ENCODE assay signal across 16 cellular contexts in the genomic region with DNA sequence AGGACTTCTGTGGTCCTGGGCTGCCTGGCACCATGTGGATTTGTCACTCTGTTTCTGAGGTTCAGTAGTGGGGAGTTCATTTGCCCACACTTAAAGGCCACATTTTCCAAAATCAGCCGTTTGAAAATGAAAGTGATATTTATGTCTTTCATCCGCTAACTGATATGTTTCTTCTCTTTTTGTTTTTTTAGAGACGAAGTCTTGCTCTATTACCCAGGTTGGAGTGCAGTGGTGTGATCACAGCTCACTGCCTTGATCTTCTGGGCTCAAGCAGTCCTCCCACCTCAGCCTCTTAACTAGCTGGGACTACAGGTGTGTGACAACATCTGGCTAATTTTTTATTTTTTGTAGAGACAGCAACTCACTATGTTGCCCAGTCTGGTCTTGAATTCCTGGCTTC. TPM values are rescaled to one million over a fixed set of nuclear protein-coding genes. Genes with fewer than 3 reads are reported as not detected.
DNase-seq lines count a peak whose midpoint lies in the region; ATAC-seq and TF ChIP-seq lines count a peak whose summit lies in the region.
"Had no signal": no experiment of that assay in that cellular context is flagged by ENCODE, and none has a peak within 500 bp of the region (broad histone marks: within the 10 kb centered on the region; RNA-seq: fewer than 3 reads in every experiment).

No MANE protein-coding gene starts in this region.

- 65 to 70% methylated on average over 3 of the region's 3 CpGs for WGBS in tibial nerve, 2 donors

- H3K4me1 ChIP-seq in BLaER1, result peaks cover 9% of the 10 kb centered on the region
- H3K4me1 ChIP-seq in tibial nerve, result no peaks in the 10 kb centered on the region
- no peaks in the 10 kb centered on the region for H3K4me1 ChIP-seq in effector memory CD4-positive, alpha-beta T cell (ENCODE audit: control insufficient read depth, insufficient read depth, low read length, poor library complexity, severe bottlenecking)
- H3K4me1 ChIP-seq: sigmoid colon had no signal

- H3K36me3 Mint-ChIP-seq in CD14-positive monocyte, result no peaks in the 10 kb centered on the region
- no peaks in the 10 kb centered on the region for H3K36me3 Mint-ChIP-seq in T-helper 2 cell treated with Interferon-gamma antibody and Interleukin-4, amounts not matched to agents 5 μg/mL and 100 μg/mL, for 36 hours (ENCODE audit: low read depth)
- H3K36me3 Mint-ChIP-seq: IgD-negative memory B cell had no signal

- TF ChIP-seq CTCF in CD14-positive monocyte (IDR thresholded peaks at IDR 0.05) (no peak), tibial nerve (IDR thresholded peaks at IDR 0.05) (no peak)

- H3K4me1 Mint-ChIP-seq in CD14-positive monocyte, result peaks cover 12% of the 10 kb centered on the region
- H3K4me1 Mint-ChIP-seq in T-helper 2 cell treated with Interferon-gamma antibody and Interleukin-4, amounts not matched to agents 5 μg/mL and 100 μg/mL, for 36 hours (ENCODE audit: low read depth), result peaks cover 8% of the 10 kb centered on the region
- H3K4me1 Mint-ChIP-seq: nephron had no signal

- ATAC-seq in GM19463 (IDR thresholded peaks at IDR 0.05; ENCODE audit: unreplicated experiment), result no peak

- H3K4me2 ChIP-seq in BLaER1, result peak overlapping the region; percentile 39

- no peaks in the 10 kb centered on the region for H4K20me1 ChIP-seq in BLaER1

- H3K36me3 ChIP-seq in BLaER1, result no peaks in the 10 kb centered on the region
- no peaks in the 10 kb centered on the region for H3K36me3 ChIP-seq in tibial nerve
- H3K36me3 ChIP-seq in effector memory CD4-positive, alpha-beta T cell (ENCODE audit: control insufficient read depth, insufficient read depth, low read length), result no peaks in the 10 kb centered on the region
- H3K36me3 ChIP-seq: sigmoid colon had no signal

- no peak for TF ChIP-seq EP300 in tibial nerve (IDR thresholded peaks at IDR 0.05)

- no peak overlapping the region for H3K9ac ChIP-seq in BLaER1

- intact Hi-C loops in CD14-positive monocyte (cut with micrococcal nuclease), result no loop called here

- peak overlapping the region in 4 of 7 donors; percentile 70 to 79 (median 75) for H3K27ac Mint-ChIP-seq in CD14-positive monocyte
- H3K27ac Mint-ChIP-seq in T-helper 2 cell treated with Interferon-gamma antibody and Interleukin-4, amounts not matched to agents 5 μg/mL and 100 μg/mL, for 36 hours, result peak overlapping the region; percentile 23
- H3K27ac Mint-ChIP-seq: IgD-negative memory B cell, nephron had no signal

- H3K27me3 ChIP-seq in BLaER1 (no peaks in the 10 kb centered on the region), tibial nerve (no peaks in the 10 kb centered on the region)
- H3K27me3 ChIP-seq in effector memory CD4-positive, alpha-beta T cell (replicated peaks; ENCODE audit: control insufficient read depth, insufficient read depth, low read length, poor library complexity, severe bottlenecking), result no peaks in the 10 kb centered on the region
- H3K27me3 ChIP-seq: sigmoid colon had no signal

- H3K4me3 Mint-ChIP-seq in CD14-positive monocyte, result peak overlapping the region; percentile 58 to 77
- H3K4me3 Mint-ChIP-seq in T-helper 2 cell treated with Interferon-gamma antibody and Interleukin-4, amounts not matched to agents 5 μg/mL and 100 μg/mL, for 36 hours, result peak overlapping the region; percentile 76
- H3K4me3 Mint-ChIP-seq: IgD-negative memory B cell, nephron had no signal

- peaks cover 2 to 4% (median 2%) of the 10 kb centered on the region in 3 donors for H3K27me3 Mint-ChIP-seq in CD14-positive monocyte (ENCODE audit: low read depth in 3 of 3)
- H3K27me3 Mint-ChIP-seq in T-helper 2 cell treated with Interferon-gamma antibody and Interleukin-4, amounts not matched to agents 5 μg/mL and 100 μg/mL, for 36 hours (ENCODE audit: low read depth), result peaks cover 3% of the 10 kb centered on the region

- H3K9me3 Mint-ChIP-seq in CD14-positive monocyte, result peaks cover 0 to 4% (median 2%) of the 10 kb centered on the region in 7 donors
- H3K9me3 Mint-ChIP-seq in T-helper 2 cell treated with Interferon-gamma antibody and Interleukin-4, amounts not matched to agents 5 μg/mL and 100 μg/mL, for 36 hours, result no peaks in the 10 kb centered on the region

- no peak for DNase-seq in CD14-positive monocyte (ENCODE audit: low spot score)
- DNase-seq in T-helper 2 cell treated with Interferon-gamma antibody and Interleukin-4, amounts not matched to agents 5 μg/mL and 100 μg/mL, for 36 hours (ENCODE audit: low spot score), result no peak
- DNase-seq in left kidney (ENCODE audit: low read depth, low spot score), result peak; percentile 4
- DNase-seq in tibial nerve (ENCODE audit: low spot score in 2 of 2), result no peak
- DNase-seq in effector memory CD4-positive, alpha-beta T cell, result no peak
- DNase-seq: activated CD4-positive, alpha-beta T cell treated with anti-CD3 and anti-CD28 coated beads for 1 hour; amygdala; glutamatergic neuron; MM.1S; NCI-H2171 treated with DMSO at 0.1 percent for 48 hours; posterior cingulate gyrus; sigmoid colon had no signal

- H3K9me3 ChIP-seq in BLaER1, result no peaks in the 10 kb centered on the region
- no peaks in the 10 kb centered on the region for H3K9me3 ChIP-seq in tibial nerve
- H3K9me3 ChIP-seq in effector memory CD4-positive, alpha-beta T cell (ENCODE audit: control insufficient read depth, low read length), result no peaks in the 10 kb centered on the region
- H3K9me3 ChIP-seq: sigmoid colon had no signal

- H3K27ac ChIP-seq in BLaER1 (no peak overlapping the region), tibial nerve (no peak overlapping the region)
- H3K27ac ChIP-seq in effector memory CD4-positive, alpha-beta T cell (ENCODE audit: insufficient read depth, low read length, poor library complexity, severe bottlenecking), result no peak overlapping the region
- H3K27ac ChIP-seq: sigmoid colon had no signal

- TF ChIP-seq POLR2A in tibial nerve (IDR thresholded peaks at IDR 0.05), result no peak

- H3K4me3 ChIP-seq in BLaER1 (no peak overlapping the region), tibial nerve (no peak overlapping the region)
- no peak overlapping the region for H3K4me3 ChIP-seq in effector memory CD4-positive, alpha-beta T cell (ENCODE audit: insufficient read depth, low read depth, low read length, poor library complexity, severe bottlenecking)
- H3K4me3 ChIP-seq: sigmoid colon had no signal

RNA-seq across cellular contexts. Expression of gene EBLN1, which starts 58.6 kb away (rescaled TPM):
- not detected for polyA plus RNA-seq in CD14-positive monocyte
- total RNA-seq in tibial nerve, result not detected
- total RNA-seq: sigmoid colon had no signal
- polyA plus RNA-seq: IgD-negative memory B cell, sigmoid colon had no signal
